ENCODE assay signal across 34 cellular contexts in genomic region chr7:1500064-1500807, GRCh38. TPM values are rescaled to one million over a fixed set of nuclear protein-coding genes. Genes with fewer than 3 reads are reported as not detected.
"Had no signal": no experiment of that assay in that cellular context is flagged by ENCODE, and none has a peak within 500 bp of the region (broad histone marks: within the 10 kb centered on the region; RNA-seq: fewer than 3 reads in every experiment).

No MANE protein-coding gene starts in this region.

- H3K27ac ChIP-seq: brain microvascular endothelial cell, gastroesophageal sphincter, neutrophil, ovary, prostate gland, sigmoid colon, suprapubic skin, tibial artery, upper lobe of right lung, WERI-Rb-1 had no signal

- H3K4me3 Mint-ChIP-seq: activated CD4-positive, alpha-beta memory T cell treated with anti-CD3 and anti-CD28 coated beads, Interleukin-2, amount 10 ng/mL, durations not matched to agents 7 days and 5 days; activated CD4-positive, alpha-beta T cell treated with anti-CD3 and anti-CD28 coated beads, Interleukin-2, amount 10 ng/mL, durations not matched to agents 7 days and 5 days; activated naive CD8-positive, alpha-beta T cell treated with anti-CD3 and anti-CD28 coated beads, Interleukin-2, amount 10 ng/mL, durations not matched to agents 7 days and 5 days; activated T-cell treated with anti-CD3 and anti-CD28 coated beads, Interleukin-2, amount 50 U/mL, for 72 hours; natural killer cell had no signal

- H3K4me3 ChIP-seq: gastroesophageal sphincter, lung, ovary, prostate gland, sigmoid colon, suprapubic skin, tibial artery, upper lobe of right lung had no signal

- H3K36me3 Mint-ChIP-seq: natural killer cell had no signal

- H3K27me3 ChIP-seq: brain microvascular endothelial cell, gastroesophageal sphincter, neutrophil, ovary, sigmoid colon, suprapubic skin, tibial artery, upper lobe of right lung had no signal

- H3K9me3 Mint-ChIP-seq: activated CD4-positive, alpha-beta memory T cell treated with anti-CD3 and anti-CD28 coated beads, Interleukin-2, amount 10 ng/mL, durations not matched to agents 7 days and 5 days; activated CD4-positive, alpha-beta T cell treated with anti-CD3 and anti-CD28 coated beads, Interleukin-2, amount 10 ng/mL, durations not matched to agents 7 days and 5 days; activated naive CD8-positive, alpha-beta T cell treated with anti-CD3 and anti-CD28 coated beads, Interleukin-2, amount 10 ng/mL, durations not matched to agents 7 days and 5 days; activated T-cell treated with anti-CD3 and anti-CD28 coated beads, Interleukin-2, amount 50 U/mL, for 72 hours; immature natural killer cell; natural killer cell had no signal

- H3K9me3 ChIP-seq: gastroesophageal sphincter, neutrophil, ovary, prostate gland, sigmoid colon, suprapubic skin, tibial artery, upper lobe of right lung had no signal

- H3K27ac Mint-ChIP-seq: activated CD4-positive, alpha-beta memory T cell treated with anti-CD3 and anti-CD28 coated beads, Interleukin-2, amount 10 ng/mL, durations not matched to agents 7 days and 5 days; activated CD4-positive, alpha-beta T cell treated with anti-CD3 and anti-CD28 coated beads, Interleukin-2, amount 10 ng/mL, durations not matched to agents 7 days and 5 days; activated naive CD8-positive, alpha-beta T cell treated with anti-CD3 and anti-CD28 coated beads, Interleukin-2, amount 10 ng/mL, durations not matched to agents 7 days and 5 days; activated T-cell treated with anti-CD3 and anti-CD28 coated beads, Interleukin-2, amount 50 U/mL, for 72 hours; immature natural killer cell had no signal

- H3K27me3 Mint-ChIP-seq: activated CD4-positive, alpha-beta memory T cell treated with anti-CD3 and anti-CD28 coated beads, Interleukin-2, amount 10 ng/mL, durations not matched to agents 7 days and 5 days; activated CD4-positive, alpha-beta T cell treated with anti-CD3 and anti-CD28 coated beads, Interleukin-2, amount 10 ng/mL, durations not matched to agents 7 days and 5 days; activated naive CD8-positive, alpha-beta T cell treated with anti-CD3 and anti-CD28 coated beads, Interleukin-2, amount 10 ng/mL, durations not matched to agents 7 days and 5 days had no signal

- H3K36me3 ChIP-seq: ovary had no signal

- ATAC-seq: activated T-cell treated with anti-CD3 and anti-CD28 coated beads, Interleukin-2, amount 50 U/mL, for 72 hours; gastroesophageal sphincter; left lobe of liver; natural killer cell; upper lobe of right lung had no signal

- DNase-seq: activated CD4-positive, alpha-beta memory T cell treated with anti-CD3 and anti-CD28 coated beads, Interleukin-2, amount 10 ng/mL, durations not matched to agents 7 days and 5 days; activated CD4-positive, alpha-beta T cell treated with anti-CD3 and anti-CD28 coated beads, Interleukin-2, amount 10 ng/mL, durations not matched to agents 7 days and 5 days; activated CD4-positive, CD25-positive, alpha-beta regulatory T cell treated with anti-CD3 and anti-CD28 coated beads, Interleukin-2, amount 50 U/mL, for 72 hours; activated naive CD4-positive, alpha-beta T cell; activated naive CD8-positive, alpha-beta T cell treated with anti-CD3 and anti-CD28 coated beads, Interleukin-2, amount 10 ng/mL, durations not matched to agents 7 days and 5 days; activated T-cell treated with anti-CD3 and anti-CD28 coated beads for 4 hours; activated T-cell treated with anti-CD3 and anti-CD28 coated beads, Interleukin-2, amount 50 U/mL, for 72 hours; amniotic stem cell; brain microvascular endothelial cell; head of caudate nucleus; hypothalamus; immature natural killer cell; mesendoderm; natural killer cell; retina; sigmoid colon; small intestine; stimulated activated CD4-positive, alpha-beta T cell treated with anti-CD3 and anti-CD28 coated beads, Interleukin-15, amount 100 ng/mL, for 24 hours; stimulated activated CD4-positive, alpha-beta T cell treated with anti-CD3 and anti-CD28 coated beads, Interleukin-2, amount 100 ng/mL, for 24 hours; stimulated activated naive CD4-positive, alpha-beta T cell; T-helper 1 cell; T1000; tibial artery; upper lobe of right lung; WERI-Rb-1 had no signal

RNA-seq across cellular contexts. Expression of gene TMEM184A, which starts 55.8 kb away (rescaled TPM):
- total RNA-seq: activated CD4-positive, alpha-beta memory T cell treated with anti-CD3 and anti-CD28 coated beads, Interleukin-2, amount 10 ng/mL, durations not matched to agents 7 days and 5 days; activated CD4-positive, alpha-beta T cell treated with anti-CD3 and anti-CD28 coated beads, Interleukin-2, amount 10 ng/mL, durations not matched to agents 7 days and 5 days; activated naive CD8-positive, alpha-beta T cell treated with anti-CD3 and anti-CD28 coated beads, Interleukin-2, amount 10 ng/mL, durations not matched to agents 7 days and 5 days; endothelial cell of umbilical vein; mononuclear cell had no signal
- polyA plus RNA-seq: immature natural killer cell had no signal
